8 cellular contexts compared by ENCODE assay signal in genomic region chr10:74000244-74000643, GRCh38. TPM values are rescaled to one million over a fixed set of nuclear protein-coding genes. Genes with fewer than 3 reads are reported as not detected.
DNase-seq lines count a peak whose midpoint lies in the region; ATAC-seq and TF ChIP-seq lines count a peak whose summit lies in the region.
"Not testable (repeated sequence)": the region's sequence is repeated elsewhere in the genome, so short reads cannot be mapped to it uniquely, and the experiment has no call there.

No MANE protein-coding gene starts in this region.

- H3K27me3 Mint-ChIP-seq in T-cell = not testable (repeated sequence)

- CTCF ChIA-PET in AG04450 (lab: Charles Lee) (interaction anchor here (0.6 to 5.1 kb wide), 11 partner anchors 11 to 155 kb away, joined by 3 to 32 read pairs (median 6); no protein-coding TSS in a partner anchor), T-cell (lab: Charles Lee) (interaction anchor here (0.6 to 2.1 kb wide), 9 partner anchors 27 to 1949 kb away, joined by 3 to 7 read pairs (median 4); no protein-coding TSS in a partner anchor)

- not testable (repeated sequence) for H2AFZ ChIP-seq in fibroblast of lung (ENCODE audit: low read length); neuronal stem cell (ENCODE audit: low read length)

- not testable (repeated sequence) for DNase-seq in AG04450 (ENCODE audit: low read depth, low spot score); HFF-Myc (ENCODE audit: extremely low read depth, low read depth); T-cell; breast epithelium (ENCODE audit: low spot score in 2 of 2); fibroblast of lung (ENCODE audit: low read depth in 2 of 2); kidney epithelial cell (ENCODE audit: low read depth); neuronal stem cell (ENCODE audit: low spot score); stomach

- H2BK15ac ChIP-seq in neuronal stem cell (ENCODE audit: low read length) = not testable (repeated sequence)

- intact Hi-C loops in breast epithelium (cut with DNase I; ENCODE audit: low total_unique reads); stomach (cut with DNase I; ENCODE audit: low total_unique reads): not testable (repeated sequence)

- TF ChIP-seq POLR2A in breast epithelium (IDR thresholded peaks at IDR 0.05); stomach (IDR thresholded peaks at IDR 0.05): not testable (repeated sequence)

- H3K23ac ChIP-seq in neuronal stem cell (ENCODE audit: low read depth, low read length, poor library complexity) = not testable (repeated sequence)

- not testable (repeated sequence) for TF ChIP-seq EP300 in stomach (IDR thresholded peaks at IDR 0.05)

- H3K27ac Mint-ChIP-seq in T-cell = not testable (repeated sequence)

- not testable (repeated sequence) for ATAC-seq in T-cell (replicated peaks in 1 of 4)

- not testable (repeated sequence) for H2BK5ac ChIP-seq in neuronal stem cell (ENCODE audit: low read length)

- H3K18ac ChIP-seq in neuronal stem cell (ENCODE audit: low read length) = not testable (repeated sequence)

- not testable (repeated sequence) for TF ChIP-seq CTCF in AG04450 (IDR thresholded peaks at IDR 0.05; ENCODE audit: low read depth, low read length); HFF-Myc (IDR thresholded peaks at IDR 0.05; ENCODE audit: low read depth, low read length, missing control alignments); breast epithelium (IDR thresholded peaks at IDR 0.05); fibroblast of lung (conservative IDR thresholded peaks at IDR 0.05 in 1 of 2, IDR thresholded peaks at IDR 0.05 in 1 of 2; ENCODE audit: low read depth in 1 of 2, low read length in 2 of 2); kidney epithelial cell (IDR thresholded peaks at IDR 0.05; ENCODE audit: insufficient read depth, low read length, poor library complexity, severe bottlenecking); stomach (IDR thresholded peaks at IDR 0.05)

- peaks cover 39 to 59% (median 46%) of the 10 kb centered on the region in 3 donors for H3K4me1 Mint-ChIP-seq in T-cell

- H3K36me3 ChIP-seq in breast epithelium; fibroblast of lung (ENCODE audit: control insufficient read depth, insufficient read depth, low read length); kidney epithelial cell (ENCODE audit: control insufficient read depth, insufficient read depth, low read length); stomach: not testable (repeated sequence)
- peaks cover 4 to 48% of the 10 kb centered on the region in 2 donors for H3K36me3 ChIP-seq in neuronal stem cell (replicated peaks in 1 of 2; ENCODE audit: control insufficient read depth in 2 of 2, insufficient read depth in 2 of 2, low read length in 2 of 2)

- not testable (repeated sequence) for H3K9ac ChIP-seq in fibroblast of lung (ENCODE audit: insufficient read depth, low read length); neuronal stem cell (ENCODE audit: low read depth, low read length, poor library complexity)

- peak overlapping the region; percentile 94 for H3K4me3 ChIP-seq in AG04450 (ENCODE audit: low read depth, low read length)
- H3K4me3 ChIP-seq in HFF-Myc (replicated peaks; ENCODE audit: low read depth, low read length) = peak overlapping the region; percentile 100
- peak overlapping the region; percentile 16 to 90 (median 85) for H3K4me3 ChIP-seq in breast epithelium
- H3K4me3 ChIP-seq in fibroblast of lung (replicated peaks in 1 of 4; ENCODE audit: control extremely low read depth in 1 of 4, insufficient read depth in 1 of 4, low read depth in 3 of 4, low read length in 4 of 4) = peak overlapping the region; percentile 51 to 89 (median 74)
- H3K4me3 ChIP-seq in kidney epithelial cell (ENCODE audit: low read depth, low read length) = peak overlapping the region; percentile 98
- H3K4me3 ChIP-seq in neuronal stem cell (ENCODE audit: low read length in 2 of 2) = peak overlapping the region; percentile 67 to 98
- peak overlapping the region; percentile 76 to 98 (median 90) for H3K4me3 ChIP-seq in stomach

- H3K9me3 ChIP-seq in AG04450 (ENCODE audit: control insufficient read depth, insufficient read depth, low read length); breast epithelium; fibroblast of lung (ENCODE audit: control insufficient read depth, insufficient read depth, low read depth, low read length); neuronal stem cell (replicated peaks in 1 of 2; ENCODE audit: control insufficient read depth in 2 of 2, insufficient read depth in 1 of 2, low read depth in 1 of 2, low read length in 2 of 2); stomach: not testable (repeated sequence)

- H4K8ac ChIP-seq in neuronal stem cell (ENCODE audit: low read depth, low read length) = not testable (repeated sequence)

- H3K27me3 ChIP-seq in AG04450 (ENCODE audit: control insufficient read depth, insufficient read depth, low read length); breast epithelium; fibroblast of lung (ENCODE audit: control insufficient read depth, insufficient read depth, low read length); kidney epithelial cell (ENCODE audit: control insufficient read depth, insufficient read depth, low read length); neuronal stem cell (ENCODE audit: control insufficient read depth in 3 of 3, insufficient read depth in 3 of 3, low read depth in 1 of 3, low read length in 3 of 3); stomach: not testable (repeated sequence)

- H3K4me2 ChIP-seq in fibroblast of lung (ENCODE audit: extremely low read depth, insufficient read depth, low read length) = peak overlapping the region; percentile 85
- not testable (repeated sequence) for H3K4me2 ChIP-seq in neuronal stem cell (ENCODE audit: insufficient read depth, low read length, poor library complexity, severe bottlenecking)

- H3K4me3 Mint-ChIP-seq in T-cell = peak overlapping the region in 2 of 3 donors; percentile 86 to 97

- H3K4me1 ChIP-seq in breast epithelium; fibroblast of lung (ENCODE audit: control insufficient read depth, extremely low read depth, insufficient read depth, low read length); neuronal stem cell (ENCODE audit: control insufficient read depth in 2 of 2, insufficient read depth in 1 of 2, low read depth in 1 of 2, low read length in 2 of 2): not testable (repeated sequence)
- peaks cover 17 to 74% (median 44%) of the 10 kb centered on the region in 4 donors for H3K4me1 ChIP-seq in stomach

- H3K79me2 ChIP-seq in fibroblast of lung (ENCODE audit: control insufficient read depth, insufficient read depth, low read length) = peaks cover 70% of the 10 kb centered on the region

- H4K91ac ChIP-seq in neuronal stem cell (ENCODE audit: low read depth, low read length, poor library complexity) = not testable (repeated sequence)

- not testable (repeated sequence) for H3K4ac ChIP-seq in neuronal stem cell (ENCODE audit: low read length)

- H3K9me3 Mint-ChIP-seq in T-cell = not testable (repeated sequence)

- POLR2A ChIA-PET in AG04450 (lab: Yijun Ruan, JAX) (interaction anchor here (0.9 to 4.0 kb wide), 6 partner anchors 12 to 82 kb away, joined by 3 to 31 read pairs (median 10); no protein-coding TSS in a partner anchor), T-cell (lab: Charles Lee) (interaction anchor here (0.6 to 0.7 kb wide), 2 partner anchors 36 to 586 kb away, joined by 3 to 4 read pairs; no protein-coding TSS in a partner anchor)

- H4K20me1 ChIP-seq in fibroblast of lung (ENCODE audit: control insufficient read depth, extremely low read depth, insufficient read depth, low read length) = not testable (repeated sequence)

- not testable (repeated sequence) for H3K79me1 ChIP-seq in neuronal stem cell (ENCODE audit: low read depth, low read length)

- H3K36me3 Mint-ChIP-seq in T-cell = not testable (repeated sequence)

- H2BK12ac ChIP-seq in neuronal stem cell (ENCODE audit: low read length) = not testable (repeated sequence)

- not testable (repeated sequence) for H3K27ac ChIP-seq in AG04450 (ENCODE audit: low read depth, low read length); neuronal stem cell (replicated peaks; ENCODE audit: low read length)
- H3K27ac ChIP-seq in breast epithelium = peak overlapping the region in 1 of 2 donors; percentile 97
- peak overlapping the region; percentile 95 for H3K27ac ChIP-seq in fibroblast of lung (ENCODE audit: insufficient read depth, low read length)
- H3K27ac ChIP-seq in stomach = peak overlapping the region in 4 of 5 donors; percentile 96 to 98 (median 98)

- H2AK5ac ChIP-seq in neuronal stem cell (ENCODE audit: low read depth, low read length) = not testable (repeated sequence)

- WGBS in neuronal stem cell (ENCODE audit: extremely low coverage in 2 of 2, insufficient read length in 2 of 2, insufficient replicate concordance in 1 of 2), 2 donors = no CpG with 5 or more reads among the region's 11 CpGs
- 86 to 93% (median 93%) methylated on average over 11 of the region's 11 CpGs for WGBS in stomach, 5 donors

- not testable (repeated sequence) for H2BK120ac ChIP-seq in neuronal stem cell (ENCODE audit: low read depth, low read length)

- H3K14ac ChIP-seq in neuronal stem cell (ENCODE audit: low read length) = not testable (repeated sequence)

RNA-seq across cellular contexts. Expression of gene VCL, which starts 2.3 kb away (rescaled TPM):
- 313 and 327 TPM in 2 replicates for polyA plus RNA-seq in AG04450 (2011; rRNA removed)
- 306 and 321 TPM in 2 replicates for polyA minus RNA-seq in AG04450 (2011; rRNA and poly(A)+ RNA removed)
- total RNA-seq in T-cell = 10 to 100 TPM; 22.6 to 48.7 (median 27.0) TPM
- 10 to 100 TPM; 73.1 to 95.0 (median 77.6) TPM for total RNA-seq in breast epithelium
- 129 and 161 TPM in 2 replicates for total RNA-seq in fibroblast of lung
- polyA plus RNA-seq in fibroblast of lung = 255 and 316 TPM in 2 replicates
- polyA plus RNA-seq in fibroblast of lung (2012) = 209 and 287 TPM in 2 replicates
- 231 and 233 TPM in 2 replicates for polyA minus RNA-seq in fibroblast of lung (ENCODE audit: low replicate concordance)
- 148 and 151 TPM in 2 replicates for total RNA-seq in kidney epithelial cell
- polyA plus RNA-seq in neuronal stem cell (2013, experiment 1 of 2) = 72.7 TPM
- polyA plus RNA-seq in neuronal stem cell (2013, experiment 2 of 2) = 73.3 TPM
- 100 to 1,000 TPM in 3 of 5 donors, 10 to 100 TPM in 2; 50.8 to 211 (median 107) TPM for total RNA-seq in stomach
- 10 to 100 TPM; 11.2 to 33.2 (median 13.4) TPM for polyA plus RNA-seq in stomach
